23 cellular contexts compared by ENCODE assay signal in the genomic region with DNA sequence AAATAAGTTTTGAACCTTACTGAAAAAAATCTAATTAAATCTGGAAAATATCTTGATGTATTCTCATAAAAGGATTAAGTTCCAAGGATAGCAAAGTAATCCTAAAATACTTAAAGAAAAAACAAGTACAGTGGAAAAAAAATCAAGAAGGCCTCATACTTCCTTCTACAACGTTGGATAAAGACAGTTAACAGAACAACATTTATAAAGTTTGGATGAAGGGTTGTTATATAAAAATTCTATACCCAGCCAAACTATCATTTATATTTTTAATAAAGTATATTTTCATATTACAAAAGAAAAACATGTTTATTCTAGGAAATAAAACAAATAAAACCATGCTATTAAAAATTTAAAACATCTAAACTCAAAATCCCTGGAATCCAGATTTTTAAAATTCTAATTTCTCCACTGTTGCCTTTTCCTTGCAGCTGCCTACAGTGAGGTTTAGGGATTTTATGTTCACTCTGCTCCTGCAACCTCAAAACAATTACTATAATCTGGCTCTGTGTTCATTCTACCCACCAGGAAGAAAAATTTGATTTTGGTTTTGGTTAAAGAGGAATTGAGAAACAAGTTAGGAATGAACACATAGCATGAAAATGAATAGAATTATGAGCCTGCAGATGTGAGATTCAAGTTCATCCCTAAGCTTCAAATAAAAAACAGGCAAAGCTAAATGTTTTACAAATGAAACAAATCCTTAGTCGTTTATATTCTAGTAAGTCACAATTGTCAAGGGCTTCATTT.
DNase-seq lines count a peak whose midpoint lies in the region; ATAC-seq, FAIRE-seq and TF ChIP-seq lines count a peak whose summit lies in the region.
"Had no signal": no experiment of that assay in that cellular context is flagged by ENCODE, and none has a peak within 500 bp of the region (broad histone marks: within the 10 kb centered on the region; RNA-seq: fewer than 3 reads in every experiment).

No MANE protein-coding gene starts in this region.

- no peak for TF ChIP-seq RAD21 in HepG2 (CRISPR knock-in tag; IDR thresholded peaks at IDR 0.05)
- no peak for TF ChIP-seq RAD21 in K562 (CRISPR knock-in tag; conservative IDR thresholded peaks at IDR 0.05 in 1 of 2, IDR thresholded peaks at IDR 0.05 in 1 of 2)

- no peak overlapping the region for H3K27ac Mint-ChIP-seq in Calu3 (ENCODE audit: unreplicated experiment)
- H3K27ac Mint-ChIP-seq: CD4-positive, alpha-beta T cell; GM23338 had no signal

- no peak overlapping the region for H3K4me2 ChIP-seq in HepG2 (ENCODE audit: low read depth, low read length)
- no peak overlapping the region for H3K4me2 ChIP-seq in K562 (ENCODE audit: insufficient read depth, low read length)
- H3K4me2 ChIP-seq: GM23338 had no signal

- no peaks in the 10 kb centered on the region for H3K4me1 Mint-ChIP-seq in Calu3 (ENCODE audit: low read depth, unreplicated experiment)
- H3K4me1 Mint-ChIP-seq: GM23338 had no signal

- TF ChIP-seq POLR2A in HepG2 (IDR thresholded peaks at IDR 0.05; ENCODE audit: insufficient read depth in 1 of 2, low read depth in 2 of 2, low read length in 2 of 2), result no peak
- no peak for TF ChIP-seq POLR2A in right lobe of liver (IDR thresholded peaks at IDR 0.05)
- no peak for TF ChIP-seq POLR2A in K562 (conservative IDR thresholded peaks at IDR 0.05)

- no TSS peak for BruUV-seq in HepG2 (replicated peaks; lab: Mats Ljungman, UMichigan)
- BruUV-seq in K562 (replicated peaks; lab: Mats Ljungman, UMichigan), result no TSS peak
- BruUV-seq in Calu3 (replicated peaks; lab: Mats Ljungman, UMichigan), result no TSS peak

- 1% methylated on average over 2 of the region's 2 CpGs for WGBS in HepG2 (ENCODE audit: low lambda C conversion rate)
- WGBS in right lobe of liver (ENCODE audit: insufficient coverage, low coverage, low lambda C conversion rate, missing lambda C conversion rate), result 25% methylated on average over 2 of the region's 2 CpGs
- 0% methylated on average over 2 of the region's 2 CpGs for WGBS in K562 (ENCODE audit: insufficient coverage, low coverage, missing lambda C conversion rate)

- FAIRE-seq in HepG2 (lab: Jason Lieb, UNC), result no peak
- no peak for FAIRE-seq in K562 (lab: Jason Lieb, UNC)
- FAIRE-seq: GM19239, H54 had no signal

- H3K9me1 ChIP-seq in K562 (ENCODE audit: control insufficient read depth, insufficient read depth, low read length), result no peaks in the 10 kb centered on the region

- TF ChIP-seq CTCF in HepG2 (CRISPR knock-in tag; IDR thresholded peaks at IDR 0.05) (no peak), right lobe of liver (IDR thresholded peaks at IDR 0.05) (no peak), K562 (IDR thresholded peaks at IDR 0.05 in 2 of 3, conservative IDR thresholded peaks at IDR 0.05 in 1 of 3; ENCODE audit: insufficient read depth in 2 of 3, low read depth in 1 of 3, low read length in 3 of 3) (no peak), fibroblast of villous mesenchyme (IDR thresholded peaks at IDR 0.05; ENCODE audit: insufficient read depth, low read depth, low read length) (no peak), Calu3 (IDR thresholded peaks at IDR 0.05; ENCODE audit: unreplicated experiment) (no peak)

- in situ Hi-C loops in HepG2 (cut with HindIII; ENCODE audit: extremely low pct_ligation_motif_present, low pct_unique_long_range_greater_than_20kb), result no loop called here
- in situ Hi-C loops in K562 (cut with MboI), result no loop called here

- H2AFZ ChIP-seq in HepG2 (ENCODE audit: low read length) (no peak overlapping the region), K562 (ENCODE audit: low read depth, low read length) (no peak overlapping the region)
- H2AFZ ChIP-seq: GM23338 had no signal

- H3K9me3 ChIP-seq in HepG2 (ENCODE audit: low read length), result peaks cover 24% of the 10 kb centered on the region
- peaks cover 0 to 6% (median 0%) of the 10 kb centered on the region in 4 donors for H3K9me3 ChIP-seq in right lobe of liver
- peaks cover 3% of the 10 kb centered on the region for H3K9me3 ChIP-seq in K562 (replicated peaks; ENCODE audit: control insufficient read depth, insufficient read depth, low read depth, low read length)
- H3K9me3 ChIP-seq: BE2C had no signal

- H3K4me3 ChIP-seq in HepG2 (replicated peaks in 1 of 3; ENCODE audit: insufficient read depth in 1 of 3, low read depth in 2 of 3, low read length in 3 of 3) (no peak overlapping the region), right lobe of liver (no peak overlapping the region), K562 (no peak overlapping the region), fibroblast of villous mesenchyme (ENCODE audit: low read depth, low read length) (no peak overlapping the region)
- H3K4me3 ChIP-seq: GM23338 had no signal

- H4K20me1 ChIP-seq in HepG2 (ENCODE audit: insufficient read depth, low read length) (no peaks in the 10 kb centered on the region), K562 (replicated peaks; ENCODE audit: control insufficient read depth, insufficient read depth, low read length) (no peaks in the 10 kb centered on the region)

- H3K4me1 ChIP-seq in HepG2 (ENCODE audit: insufficient read depth, low read length) (no peaks in the 10 kb centered on the region), right lobe of liver (no peaks in the 10 kb centered on the region), K562 (replicated peaks in 1 of 2; ENCODE audit: control insufficient read depth in 2 of 2, insufficient read depth in 2 of 2, low read length in 2 of 2) (no peaks in the 10 kb centered on the region; a peak in 1 of 5 replicates)
- H3K4me1 ChIP-seq: BE2C, Caco-2 had no signal

- DNase-seq in HepG2 (ENCODE audit: low spot score) (no peak), right lobe of liver (no peak), K562 (ENCODE audit: extremely low read depth in 1 of 4, low spot score in 3 of 4) (no peak), fibroblast of villous mesenchyme (ENCODE audit: low read depth) (peak; percentile 10), germinal center (ENCODE audit: low spot score) (no peak), Calu3 (no peak), occipital lobe (lab: John Stamatoyannopoulos, UW) (no peak)
- DNase-seq: BE2C; C1 segment of cervical spinal cord; Caco-2; CD4-positive, alpha-beta T cell; DMS153; DMS79; GDM1; HCEC 1CT; IMR-90; KBM-7 had no signal

- peaks cover 9% of the 10 kb centered on the region for H3K9me3 Mint-ChIP-seq in Calu3 (ENCODE audit: low read depth, unreplicated experiment)

- TF ChIP-seq EP300 in HepG2 (IDR thresholded peaks at IDR 0.05; ENCODE audit: low read depth in 2 of 2, low read length in 2 of 2), result no peak
- no peak for TF ChIP-seq EP300 in HepG2 (CRISPR knock-in tag; IDR thresholded peaks at IDR 0.05; ENCODE audit: borderline replicate concordance)
- TF ChIP-seq EP300 in K562 (IDR thresholded peaks at IDR 0.05; ENCODE audit: low read length), result no peak

- H3K36me3 ChIP-seq in HepG2 (replicated peaks in 1 of 2; ENCODE audit: control insufficient read depth in 1 of 2, insufficient read depth in 2 of 2, low read length in 2 of 2) (no peaks in the 10 kb centered on the region), right lobe of liver (no peaks in the 10 kb centered on the region), K562 (ENCODE audit: control insufficient read depth, insufficient read depth, low read length) (no peaks in the 10 kb centered on the region)
- H3K36me3 ChIP-seq: BE2C had no signal

- H3K4me3 Mint-ChIP-seq in Calu3 (ENCODE audit: low read depth, unreplicated experiment), result no peak overlapping the region
- H3K4me3 Mint-ChIP-seq: CD4-positive, alpha-beta T cell; GM23338 had no signal

- intact Hi-C loops in HepG2 (cut with micrococcal nuclease; ENCODE audit: unreplicated experiment) (no loop called here), right lobe of liver (cut with DNase I) (no loop called here), K562 (cut with micrococcal nuclease) (no loop called here), Calu3 (cut with micrococcal nuclease; ENCODE audit: unreplicated experiment) (no loop called here)

- H3K27me3 ChIP-seq in HepG2 (ENCODE audit: control insufficient read depth in 1 of 2, insufficient read depth in 2 of 2, low read length in 2 of 2), result no peaks in the 10 kb centered on the region
- no peaks in the 10 kb centered on the region for H3K27me3 ChIP-seq in right lobe of liver
- no peaks in the 10 kb centered on the region for H3K27me3 ChIP-seq in K562 (ENCODE audit: control insufficient read depth in 2 of 2, insufficient read depth in 2 of 2, low read length in 2 of 2)
- H3K27me3 ChIP-seq: BE2C had no signal

- ATAC-seq in HepG2, result no peak
- no peak for ATAC-seq in right lobe of liver
- ATAC-seq in K562, result no peak
- ATAC-seq in HG03432 (IDR thresholded peaks at IDR 0.05; ENCODE audit: unreplicated experiment), result no peak
- ATAC-seq: GM23338 had no signal

- peaks cover 24% of the 10 kb centered on the region for H3K27me3 Mint-ChIP-seq in Calu3 (ENCODE audit: unreplicated experiment)
- H3K27me3 Mint-ChIP-seq: CD4-positive, alpha-beta T cell had no signal

- no peaks in the 10 kb centered on the region for H3K79me2 ChIP-seq in HepG2 (ENCODE audit: insufficient read depth, low read length)
- no peaks in the 10 kb centered on the region for H3K79me2 ChIP-seq in K562 (ENCODE audit: control insufficient read depth, insufficient read depth, low read length)

- CTCF ChIA-PET in HepG2 (lab: Yijun Ruan, JAX; ENCODE audit: low intra/inter-chr PET ratio, low total read pairs), result no interaction called here
- CTCF ChIA-PET in K562 (lab: Yijun Ruan, JAX; ENCODE audit: low intra/inter-chr PET ratio), result no interaction called here
- CTCF ChIA-PET in Calu3 (lab: Charles Lee), result interaction anchor here (0.7 kb wide), 1 partner anchor 171 kb away, joined by 3 read pairs; no protein-coding TSS in a partner anchor

- H3K27ac ChIP-seq in HepG2 (ENCODE audit: extremely low read length, insufficient read depth, low read length) (no peak overlapping the region), right lobe of liver (no peak overlapping the region), K562 (ENCODE audit: extremely low read depth, low read depth, low read length) (no peak overlapping the region)
- H3K27ac ChIP-seq: 22Rv1, HL-60 had no signal

- POLR2A ChIA-PET in HepG2 (lab: Yijun Ruan, JAX), result no interaction called here
- POLR2A ChIA-PET in K562 (lab: Yijun Ruan, JAX), result no interaction called here

- H3K9ac ChIP-seq in HepG2 (ENCODE audit: insufficient read depth, low read depth, low read length) (no peak overlapping the region), K562 (ENCODE audit: insufficient read depth in 1 of 2, low read depth in 2 of 2, low read length in 2 of 2) (no peak overlapping the region)

- H3K36me3 Mint-ChIP-seq in Calu3 (ENCODE audit: insufficient read depth, unreplicated experiment), result no peaks in the 10 kb centered on the region

TF ChIP-seq in HepG2, 621 proteins besides CTCF, POLR2A, EP300 and RAD21:
- no peak for TF ChIP-seq ZNF629 (CRISPR knock-in tag; conservative IDR thresholded peaks at IDR 0.05)
- TF ChIP-seq ZFP1 (CRISPR knock-in tag; IDR thresholded peaks at IDR 0.05), result peak; percentile 95
TF ChIP-seq in HepG2: peak in this region for 1.

Comparison
In these comparisons a context has a peak if more than half of its experiments do, and no peak if none do; other contexts are left out.
1. Of the 241 proteins assayed by ChIP-seq in both HepG2 and K562: peak only in HepG2: none; only in K562: none; in both: ZFP1; in neither: 240.